In genomic region chr1:245382981-245383380, GRCh38 we compare ENCODE assay signal across 31 cellular contexts.
"Had no signal": no experiment of that assay in that cellular context is flagged by ENCODE, and none has a peak within 500 bp of the region (broad histone marks: within the 10 kb centered on the region; RNA-seq: fewer than 3 reads in every experiment).

No MANE protein-coding gene starts in this region.

- H3K36me3 ChIP-seq: heart left ventricle, left lung, lower lobe of right lung, neural progenitor cell, neutrophil, right atrium auricular region, spleen, thyroid gland, transverse colon, upper lobe of right lung had no signal

- H3K9ac ChIP-seq: neural progenitor cell, parathyroid adenoma had no signal

- ATAC-seq: heart left ventricle; left colon; left lung; lower lobe of right lung; natural killer cell; sciatic nerve; stimulated activated memory B cell treated with anti-CD40 and anti-IgM and Interleukin-4, amounts not matched to agents 10 μg/mL and 1 μg/mL and 100 μg/mL, for 72 hours; stimulated activated naive CD8-positive, alpha-beta T cell treated with anti-CD3 and anti-CD28 coated beads, Interleukin-15, amount 100 ng/mL, for 72 hours; upper lobe of right lung had no signal

- H3K9me3 ChIP-seq: heart left ventricle, left lung, lower lobe of right lung, neutrophil, right atrium auricular region, spleen, testis, thyroid gland, transverse colon, upper lobe of right lung had no signal

- DNase-seq: glutamatergic neuron; heart left ventricle; hippocampal formation; kidney; left colon; left lung; lower lobe of right lung; mammary epithelial cell; mesenchymal stem cell; naive B cell; natural killer cell; nephron progenitor cell; occipital lobe; spleen; stimulated activated CD4-positive, alpha-beta T cell treated with anti-CD3 and anti-CD28 coated beads, Interleukin-1b, Interleukin-23, amount 100 ng/mL, for 48 hours; stimulated activated CD4-positive, alpha-beta T cell treated with anti-CD3 and anti-CD28 coated beads, Interleukin-2, amount 100 ng/mL, for 48 hours; stimulated activated CD4-positive, alpha-beta T cell treated with anti-CD3 and anti-CD28 coated beads, Interleukin-4, amount 100 ng/mL, for 4 hours; stimulated activated CD8-positive, alpha-beta memory T cell treated with anti-CD3 and anti-CD28 coated beads, Interleukin-4, amount 100 ng/mL, for 48 hours; stimulated activated naive CD4-positive, alpha-beta T cell treated with Interleukin-2 at 50 U/mL for 16 hours; stimulated activated naive CD8-positive, alpha-beta T cell treated with anti-CD3 and anti-CD28 coated beads, Interleukin-15, amount 100 ng/mL, for 72 hours; testis; thyroid gland; transverse colon; upper lobe of right lung had no signal

- H3K4me3 ChIP-seq: heart left ventricle, left lung, lower lobe of right lung, neural progenitor cell, right atrium auricular region, skin epidermis, spleen, testis, thyroid gland, transverse colon, upper lobe of right lung had no signal

- H2AFZ ChIP-seq: neural progenitor cell, parathyroid adenoma had no signal

- H3K27me3 ChIP-seq: left lung, neural progenitor cell, right atrium auricular region, testis, thyroid gland, upper lobe of right lung had no signal

- H3K27ac ChIP-seq: heart left ventricle, left lung, lower lobe of right lung, neural progenitor cell, neutrophil, parathyroid adenoma, right atrium auricular region, skin epidermis, spleen, testis, thyroid gland, transverse colon, upper lobe of right lung had no signal

- H3K4me1 ChIP-seq: heart left ventricle, left lung, lower lobe of right lung, parathyroid adenoma, right atrium auricular region, spleen, testis, thyroid gland, transverse colon, upper lobe of right lung had no signal

- H3K79me2 ChIP-seq: parathyroid adenoma had no signal
